ENCODE assay signal across 1 cellular context in the genomic region with DNA sequence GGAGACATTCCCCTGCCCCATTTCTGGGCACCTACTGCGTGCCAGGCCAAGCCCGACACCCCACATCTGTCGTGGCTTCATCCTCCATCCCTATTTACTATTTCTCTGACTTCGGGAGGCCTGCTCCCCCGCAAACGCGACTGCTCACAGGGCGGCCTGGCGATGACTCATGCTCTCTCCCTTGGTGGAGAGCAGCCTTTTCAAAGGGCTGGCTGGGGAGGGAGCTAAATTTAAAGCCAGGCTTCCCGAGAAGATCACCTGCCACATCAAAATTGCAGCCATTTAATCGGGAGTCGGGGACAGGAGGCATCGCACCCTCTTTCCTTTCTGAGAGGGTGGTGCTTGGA.
TF ChIP-seq lines count a peak whose summit lies in the region.

No MANE protein-coding gene starts in this region.

TF ChIP-seq in HepG2, 621 proteins besides CTCF, POLR2A, EP300 and RAD21 (continued from another document):
- TF ChIP-seq, protein P1, sequence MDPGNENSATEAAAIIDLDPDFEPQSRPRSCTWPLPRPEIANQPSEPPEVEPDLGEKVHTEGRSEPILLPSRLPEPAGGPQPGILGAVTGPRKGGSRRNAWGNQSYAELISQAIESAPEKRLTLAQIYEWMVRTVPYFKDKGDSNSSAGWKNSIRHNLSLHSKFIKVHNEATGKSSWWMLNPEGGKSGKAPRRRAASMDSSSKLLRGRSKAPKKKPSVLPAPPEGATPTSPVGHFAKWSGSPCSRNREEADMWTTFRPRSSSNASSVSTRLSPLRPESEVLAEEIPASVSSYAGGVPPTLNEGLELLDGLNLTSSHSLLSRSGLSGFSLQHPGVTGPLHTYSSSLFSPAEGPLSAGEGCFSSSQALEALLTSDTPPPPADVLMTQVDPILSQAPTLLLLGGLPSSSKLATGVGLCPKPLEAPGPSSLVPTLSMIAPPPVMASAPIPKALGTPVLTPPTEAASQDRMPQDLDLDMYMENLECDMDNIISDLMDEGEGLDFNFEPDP (CRISPR knock-in tag; conservative IDR thresholded peaks at IDR 0.05), result no peak
- no peak for TF ChIP-seq TAF1 (CRISPR knock-in tag; IDR thresholded peaks at IDR 0.05)
- TF ChIP-seq MED8 (CRISPR knock-in tag; IDR thresholded peaks at IDR 0.05; ENCODE audit: insufficient replicate concordance), result no peak
- no peak for TF ChIP-seq GFI1 (CRISPR knock-in tag; IDR thresholded peaks at IDR 0.05; ENCODE audit: borderline replicate concordance)
- TF ChIP-seq SIX4 (CRISPR knock-in tag; IDR thresholded peaks at IDR 0.05), result no peak
- no peak for TF ChIP-seq HHEX (CRISPR knock-in tag; IDR thresholded peaks at IDR 0.05)
- TF ChIP-seq, protein P2, sequence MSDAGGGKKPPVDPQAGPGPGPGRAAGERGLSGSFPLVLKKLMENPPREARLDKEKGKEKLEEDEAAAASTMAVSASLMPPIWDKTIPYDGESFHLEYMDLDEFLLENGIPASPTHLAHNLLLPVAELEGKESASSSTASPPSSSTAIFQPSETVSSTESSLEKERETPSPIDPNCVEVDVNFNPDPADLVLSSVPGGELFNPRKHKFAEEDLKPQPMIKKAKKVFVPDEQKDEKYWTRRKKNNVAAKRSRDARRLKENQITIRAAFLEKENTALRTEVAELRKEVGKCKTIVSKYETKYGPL (CRISPR knock-in tag; IDR thresholded peaks at IDR 0.05), result no peak
- TF ChIP-seq SMYD3 (CRISPR knock-in tag; IDR thresholded peaks at IDR 0.05), result no peak
- TF ChIP-seq, protein P3, sequence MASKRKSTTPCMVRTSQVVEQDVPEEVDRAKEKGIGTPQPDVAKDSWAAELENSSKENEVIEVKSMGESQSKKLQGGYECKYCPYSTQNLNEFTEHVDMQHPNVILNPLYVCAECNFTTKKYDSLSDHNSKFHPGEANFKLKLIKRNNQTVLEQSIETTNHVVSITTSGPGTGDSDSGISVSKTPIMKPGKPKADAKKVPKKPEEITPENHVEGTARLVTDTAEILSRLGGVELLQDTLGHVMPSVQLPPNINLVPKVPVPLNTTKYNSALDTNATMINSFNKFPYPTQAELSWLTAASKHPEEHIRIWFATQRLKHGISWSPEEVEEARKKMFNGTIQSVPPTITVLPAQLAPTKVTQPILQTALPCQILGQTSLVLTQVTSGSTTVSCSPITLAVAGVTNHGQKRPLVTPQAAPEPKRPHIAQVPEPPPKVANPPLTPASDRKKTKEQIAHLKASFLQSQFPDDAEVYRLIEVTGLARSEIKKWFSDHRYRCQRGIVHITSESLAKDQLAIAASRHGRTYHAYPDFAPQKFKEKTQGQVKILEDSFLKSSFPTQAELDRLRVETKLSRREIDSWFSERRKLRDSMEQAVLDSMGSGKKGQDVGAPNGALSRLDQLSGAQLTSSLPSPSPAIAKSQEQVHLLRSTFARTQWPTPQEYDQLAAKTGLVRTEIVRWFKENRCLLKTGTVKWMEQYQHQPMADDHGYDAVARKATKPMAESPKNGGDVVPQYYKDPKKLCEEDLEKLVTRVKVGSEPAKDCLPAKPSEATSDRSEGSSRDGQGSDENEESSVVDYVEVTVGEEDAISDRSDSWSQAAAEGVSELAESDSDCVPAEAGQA (IDR thresholded peaks at IDR 0.05; ENCODE audit: low read depth), result no peak
- TF ChIP-seq, protein P3 (CRISPR knock-in tag; IDR thresholded peaks at IDR 0.05; ENCODE audit: borderline replicate concordance), result no peak
- TF ChIP-seq PITX1 (CRISPR knock-in tag; IDR thresholded peaks at IDR 0.05), result no peak
TF ChIP-seq in HepG2: peak in this region for 0.
